8 cellular contexts compared by ENCODE assay signal in the genomic region with DNA sequence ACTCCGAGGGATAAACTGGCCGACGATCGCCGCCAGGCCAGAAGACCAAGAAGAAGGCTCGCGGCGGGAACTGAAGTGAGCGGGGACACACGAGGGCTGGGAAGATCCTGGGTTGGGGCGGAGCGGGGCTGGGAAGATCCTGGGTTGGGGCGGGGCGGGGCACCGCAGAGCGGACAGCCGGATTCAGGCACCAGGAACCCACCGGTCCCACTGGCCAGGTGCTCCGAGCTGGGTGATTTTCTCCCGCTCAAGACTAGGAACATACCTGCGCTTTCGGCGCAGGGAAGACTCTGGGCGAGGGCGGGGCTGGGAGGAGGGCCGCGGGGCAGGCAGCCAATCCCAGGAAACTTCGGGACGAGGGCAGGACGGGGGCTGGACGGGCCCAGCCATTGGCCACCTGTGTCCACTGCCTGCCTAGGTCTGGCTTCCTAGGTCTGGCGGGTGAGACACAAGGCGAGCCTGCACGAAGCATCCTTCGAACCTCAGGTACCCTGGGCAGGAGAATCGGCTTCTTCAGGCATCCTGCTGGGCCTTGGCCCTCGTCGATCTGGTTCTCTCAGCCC. TPM values are rescaled to one million over a fixed set of nuclear protein-coding genes. Genes with fewer than 3 reads are reported as not detected.
DNase-seq lines count a peak whose midpoint lies in the region; ATAC-seq and TF ChIP-seq lines count a peak whose summit lies in the region.

A gene with protein sequence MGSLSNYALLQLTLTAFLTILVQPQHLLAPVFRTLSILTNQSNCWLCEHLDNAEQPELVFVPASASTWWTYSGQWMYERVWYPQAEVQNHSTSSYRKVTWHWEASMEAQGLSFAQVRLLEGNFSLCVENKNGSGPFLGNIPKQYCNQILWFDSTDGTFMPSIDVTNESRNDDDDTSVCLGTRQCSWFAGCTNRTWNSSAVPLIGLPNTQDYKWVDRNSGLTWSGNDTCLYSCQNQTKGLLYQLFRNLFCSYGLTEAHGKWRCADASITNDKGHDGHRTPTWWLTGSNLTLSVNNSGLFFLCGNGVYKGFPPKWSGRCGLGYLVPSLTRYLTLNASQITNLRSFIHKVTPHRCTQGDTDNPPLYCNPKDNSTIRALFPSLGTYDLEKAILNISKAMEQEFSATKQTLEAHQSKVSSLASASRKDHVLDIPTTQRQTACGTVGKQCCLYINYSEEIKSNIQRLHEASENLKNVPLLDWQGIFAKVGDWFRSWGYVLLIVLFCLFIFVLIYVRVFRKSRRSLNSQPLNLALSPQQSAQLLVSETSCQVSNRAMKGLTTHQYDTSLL (minus strand): TSS at position 77 of the 563 bp plus-strand sequence. CDS start 5,905 bp downstream, outside the sequence.

- H3K36me3 ChIP-seq in SJCRH30 = no peaks in the 10 kb centered on the region

- peaks cover 8 to 20% (median 16%) of the 10 kb centered on the region in 5 experiments for H3K9me3 Mint-ChIP-seq in brain

- H3K27me3 ChIP-seq in SJCRH30 = no peaks in the 10 kb centered on the region

- H3K27ac ChIP-seq in C4-2B (peak within 1 kb of the TSS; percentile 82), SJCRH30 (no peak within 1 kb of the TSS)

- H3K27ac Mint-ChIP-seq in brain = no peak within 1 kb of the TSS

- ATAC-seq in HG02870 (IDR thresholded peaks at IDR 0.05; ENCODE audit: unreplicated experiment) = no peak

- H3K4me1 ChIP-seq in SJCRH30 = peaks cover 8% of the 10 kb centered on the region; the same call in 1 of the 2 replicates

- H3K4me3 ChIP-seq in LNCaP clone FGC (ENCODE audit: low read depth, low read length) = peak within 1 kb of the TSS; percentile 49
- peak within 1 kb of the TSS; percentile 57 for H3K4me3 ChIP-seq in iPS-18c (ENCODE audit: insufficient read depth, low read depth, low read length)
- peak within 1 kb of the TSS; percentile 54 for H3K4me3 ChIP-seq in skeletal muscle cell (ENCODE audit: low read depth, low read length)
- H3K4me3 ChIP-seq in SJCRH30 = no peak within 1 kb of the TSS

- TF ChIP-seq CTCF in C4-2B (conservative IDR thresholded peaks at IDR 0.05) = no peak
- TF ChIP-seq CTCF in LNCaP clone FGC (IDR thresholded peaks at IDR 0.05; ENCODE audit: control insufficient read depth, extremely low read depth, insufficient read depth) = no peak
- TF ChIP-seq CTCF in brain (conservative IDR thresholded peaks at IDR 0.05) = no peak

- peaks cover 10% of the 10 kb centered on the region for H3K36me3 Mint-ChIP-seq in brain

- peaks cover 50% of the 10 kb centered on the region for H3K27me3 Mint-ChIP-seq in brain

- peak within 1 kb of the TSS; percentile 70 to 87 (median 83) for H3K4me3 Mint-ChIP-seq in brain

- H3K9me3 ChIP-seq in iPS-18c (ENCODE audit: control insufficient read depth, insufficient read depth, low read length) = no peaks in the 10 kb centered on the region
- no peaks in the 10 kb centered on the region for H3K9me3 ChIP-seq in SJCRH30 (replicated peaks)

- peak; percentile 17 for DNase-seq in LNCaP clone FGC (ENCODE audit: low read depth)
- no peak for DNase-seq in skeletal muscle cell (ENCODE audit: low read depth)
- DNase-seq in T-helper 9 cell = no peak
- no peak for DNase-seq in SJCRH30

- peaks cover 3% of the 10 kb centered on the region for H3K4me1 Mint-ChIP-seq in brain

RNA-seq across cellular contexts. Expression of the gene that starts here (rescaled TPM):
- polyA plus RNA-seq in brain (ENCODE audit: insufficient read depth, low read depth, low replicate concordance) = 0.10 TPM
- total RNA-seq in SJCRH30 (2014; rRNA removed; shearing (Covaris generic)) = 0.04 TPM in 1 of 2 replicates, not detected in the other
